In genomic region chr5:13973724-13974123, GRCh38 we compare ENCODE assay signal across 27 cellular contexts.
"Had no signal": no experiment of that assay in that cellular context is flagged by ENCODE, and none has a peak within 500 bp of the region (broad histone marks: within the 10 kb centered on the region; RNA-seq: fewer than 3 reads in every experiment).

No MANE protein-coding gene starts in this region.

- H3K36me3 ChIP-seq: stomach, suprapubic skin, thoracic aorta, thyroid gland, tibial artery, tibial nerve, transverse colon, upper lobe of left lung, upper lobe of right lung, uterus, vagina had no signal

- FAIRE-seq: urothelium cell line had no signal

- H3K4me3 ChIP-seq: stomach, suprapubic skin, testis, thoracic aorta, thyroid gland, tibial artery, tibial nerve, transverse colon, upper lobe of left lung, upper lobe of right lung, uterus, vagina had no signal

- H3K27ac ChIP-seq: stomach, suprapubic skin, testis, thoracic aorta, thyroid gland, tibial artery, tibial nerve, transverse colon, upper lobe of left lung, upper lobe of right lung, uterus, vagina had no signal

- DNase-seq: stimulated activated CD4-positive, alpha-beta T cell treated with anti-CD3 and anti-CD28 coated beads, Interleukin-2, amount 100 ng/mL, for 48 hours; stimulated activated CD4-positive, alpha-beta T cell treated with anti-CD3 and anti-CD28 coated beads, Interleukin-4, amount 100 ng/mL, for 1 hour; stimulated activated CD4-positive, alpha-beta T cell treated with anti-CD3 and anti-CD28 coated beads, Interleukin-4, amount 100 ng/mL, for 24 hours; stimulated activated CD4-positive, alpha-beta T cell treated with anti-CD3 and anti-CD28 coated beads, Interleukin-4, amount 100 ng/mL, for 4 hours; stimulated activated CD8-positive, alpha-beta memory T cell treated with anti-CD3 and anti-CD28 coated beads, Interleukin-4, amount 100 ng/mL, for 48 hours; stimulated activated naive B cell treated with anti-CD40 and anti-IgM and Interleukin-4, amounts not matched to agents 10 μg/mL and 1 μg/mL and 100 μg/mL, for 72 hours; stimulated activated naive CD4-positive, alpha-beta T cell; stimulated activated naive CD4-positive, alpha-beta T cell treated with Interleukin-2 at 50 U/mL for 16 hours; stimulated activated naive CD8-positive, alpha-beta T cell treated with anti-CD3 and anti-CD28 coated beads, Interleukin-15, amount 100 ng/mL, for 72 hours; stimulated activated naive CD8-positive, alpha-beta T cell treated with anti-CD3 and anti-CD28 coated beads, Interleukin-15, Interleukin-2, amounts not matched to agents 100 U/mL and 50 U/mL, for 24 hours; stomach; substantia nigra; testis; thyroid gland; tibial artery; transverse colon; trophoblast cell; upper lobe of left lung; upper lobe of right lung; uterus had no signal

- H3K9me3 ChIP-seq: suprapubic skin, testis, thoracic aorta, thyroid gland, tibial artery, transverse colon, upper lobe of left lung, upper lobe of right lung, uterus, vagina had no signal

- H3K27me3 ChIP-seq: stomach, testis, thyroid gland, tibial nerve, transverse colon, upper lobe of left lung, upper lobe of right lung, uterus, vagina had no signal

- H3K4me1 ChIP-seq: stomach, suprapubic skin, testis, thyroid gland, tibial artery, tibial nerve, transverse colon, upper lobe of left lung, upper lobe of right lung, uterus, vagina had no signal

- ATAC-seq: stimulated activated effector memory CD8-positive, alpha-beta T cell treated with anti-CD3 and anti-CD28 coated beads, Interleukin-12 subunit alpha, Interleukin-12 subunit beta, amount 100 ng/mL, for 72 hours; stimulated activated memory B cell treated with anti-CD40 and anti-IgM and Interleukin-4, amounts not matched to agents 10 μg/mL and 1 μg/mL and 100 μg/mL, for 72 hours; stimulated activated naive B cell treated with anti-CD40 and anti-IgM and Interleukin-4, amounts not matched to agents 10 μg/mL and 1 μg/mL and 100 μg/mL, for 72 hours; stimulated activated naive CD8-positive, alpha-beta T cell treated with anti-CD3 and anti-CD28 coated beads, Interleukin-15, amount 100 ng/mL, for 72 hours; stimulated activated naive CD8-positive, alpha-beta T cell treated with anti-CD3 and anti-CD28 coated beads, Interleukin-15, Interleukin-2, amounts not matched to agents 100 U/mL and 50 U/mL, for 24 hours; upper lobe of right lung had no signal
